Comparison of ENCODE assay signal across 10 cellular contexts in the genomic region with DNA sequence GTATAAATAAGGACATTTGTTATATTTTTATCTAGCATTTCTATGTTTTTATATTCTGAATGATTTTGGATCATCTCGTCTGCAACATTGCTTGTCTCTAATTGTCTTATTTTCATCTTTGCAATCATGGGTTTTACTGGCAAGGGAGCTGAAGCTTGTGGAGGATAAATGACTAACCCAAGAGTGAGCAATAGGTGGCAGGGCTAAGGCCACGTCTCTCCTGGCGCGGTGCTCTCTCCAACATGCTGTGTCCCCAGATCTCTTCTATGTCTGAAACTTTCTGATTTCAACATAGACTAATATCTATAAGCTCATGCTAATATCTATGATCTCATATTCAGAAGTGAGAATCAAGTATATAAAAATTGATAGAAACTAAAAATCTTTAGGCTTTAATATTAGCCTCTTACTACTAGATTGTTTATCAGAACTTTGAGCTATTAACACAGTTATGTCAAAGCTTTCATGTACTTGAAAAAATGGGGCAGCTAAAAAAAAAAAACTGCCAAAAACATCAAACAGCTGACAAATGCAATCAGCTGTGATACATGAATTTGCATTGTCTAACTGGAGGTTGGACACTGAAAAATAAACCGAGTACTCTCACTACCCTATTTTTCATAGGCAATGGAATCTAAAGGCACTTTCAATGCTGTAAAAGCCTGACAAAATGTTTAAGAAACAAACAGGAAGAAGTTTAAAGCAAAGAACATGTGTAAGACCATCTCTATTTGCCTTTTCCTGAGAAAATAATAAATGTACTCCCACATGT.
DNase-seq lines count a peak whose midpoint lies in the region; ATAC-seq and TF ChIP-seq lines count a peak whose summit lies in the region.
"Had no signal": no experiment of that assay in that cellular context is flagged by ENCODE, and none has a peak within 500 bp of the region (broad histone marks: within the 10 kb centered on the region; RNA-seq: fewer than 3 reads in every experiment).

No MANE protein-coding gene starts in this region.

- H3K4me3 ChIP-seq in GM08714 (ENCODE audit: low read length) (peak overlapping the region; percentile 39; the same call in 1 of the 2 replicates), SK-N-MC (no peak overlapping the region), Caco-2 (ENCODE audit: low read depth, low read length) (no peak overlapping the region)

- H3K4me1 Mint-ChIP-seq in activated CD8-positive, alpha-beta memory T cell treated with anti-CD3 and anti-CD28 coated beads, Interleukin-2, amount 10 ng/mL, durations not matched to agents 7 days and 5 days, result no peaks in the 10 kb centered on the region
- H3K4me1 Mint-ChIP-seq in Caco-2 (ENCODE audit: low read depth, unreplicated experiment), result no peaks in the 10 kb centered on the region

- H3K9me3 Mint-ChIP-seq in activated CD8-positive, alpha-beta memory T cell treated with anti-CD3 and anti-CD28 coated beads, Interleukin-2, amount 10 ng/mL, durations not matched to agents 7 days and 5 days (ENCODE audit: low read depth), result no peaks in the 10 kb centered on the region
- no peaks in the 10 kb centered on the region for H3K9me3 Mint-ChIP-seq in Caco-2 (ENCODE audit: unreplicated experiment)

- H3K4me1 ChIP-seq in Caco-2, result no peaks in the 10 kb centered on the region

- CTCF ChIA-PET in activated CD8-positive, alpha-beta memory T cell treated with anti-CD3 and anti-CD28 coated beads, Interleukin-2, amount 10 ng/mL, durations not matched to agents 7 days and 5 days (lab: Charles Lee), result no interaction called here
- CTCF ChIA-PET in Caco-2 (lab: Charles Lee), result no interaction called here

- intact Hi-C loops in Caco-2 (cut with micrococcal nuclease; ENCODE audit: unreplicated experiment), result loop anchor here (5.0 kb wide), 1 partner anchor 41 kb away; no protein-coding TSS in a partner anchor

- no peaks in the 10 kb centered on the region for H3K27me3 Mint-ChIP-seq in activated CD8-positive, alpha-beta memory T cell treated with anti-CD3 and anti-CD28 coated beads, Interleukin-2, amount 10 ng/mL, durations not matched to agents 7 days and 5 days
- H3K27me3 Mint-ChIP-seq in Caco-2 (ENCODE audit: insufficient read depth, unreplicated experiment), result peaks cover 4% of the 10 kb centered on the region

- BruUV-seq in Caco-2 (replicated peaks; lab: Mats Ljungman, UMichigan), result no TSS peak

- H3K36me3 ChIP-seq in SK-N-MC (ENCODE audit: insufficient read depth, low read length) (no peaks in the 10 kb centered on the region), Caco-2 (ENCODE audit: control insufficient read depth, insufficient read depth, low read length) (no peaks in the 10 kb centered on the region)

- peak; percentile 80 for ATAC-seq in GM19397 (IDR thresholded peaks at IDR 0.05; ENCODE audit: unreplicated experiment)
- peak; percentile 80 for ATAC-seq in HG02981 (IDR thresholded peaks at IDR 0.05; ENCODE audit: unreplicated experiment)
- ATAC-seq in activated CD8-positive, alpha-beta memory T cell treated with anti-CD3 and anti-CD28 coated beads, Interleukin-2, amount 10 ng/mL, durations not matched to agents 7 days and 5 days, result no peak

- POLR2A ChIA-PET in Caco-2 (lab: Charles Lee), result no interaction called here

- no peak overlapping the region for H3K9ac ChIP-seq in SK-N-MC (ENCODE audit: insufficient read length)

- no peaks in the 10 kb centered on the region for H3K27me3 ChIP-seq in Caco-2 (replicated peaks; ENCODE audit: control insufficient read depth, insufficient read depth, low read length)

- no peak overlapping the region for H3K27ac Mint-ChIP-seq in activated CD8-positive, alpha-beta memory T cell treated with anti-CD3 and anti-CD28 coated beads, Interleukin-2, amount 10 ng/mL, durations not matched to agents 7 days and 5 days
- H3K27ac Mint-ChIP-seq in Caco-2 (ENCODE audit: unreplicated experiment), result no peak overlapping the region

- H3K27ac ChIP-seq in SK-N-MC, result 0 out of 2 replicates have a peak overlapping the region, but pooled peaks have one; percentile 43

- H3K36me3 Mint-ChIP-seq in activated CD8-positive, alpha-beta memory T cell treated with anti-CD3 and anti-CD28 coated beads, Interleukin-2, amount 10 ng/mL, durations not matched to agents 7 days and 5 days, result no peaks in the 10 kb centered on the region
- H3K36me3 Mint-ChIP-seq in Caco-2 (ENCODE audit: insufficient read depth, unreplicated experiment), result no peaks in the 10 kb centered on the region

- DNase-seq in SK-N-MC (ENCODE audit: low read depth, low spot score) (no peak), NCI-H1048 (lab: John Stamatoyannopoulos, UW) (no peak), Caco-2 (no peak), AG08395 (ENCODE audit: low spot score) (no peak)
- DNase-seq in activated CD8-positive, alpha-beta memory T cell treated with anti-CD3 and anti-CD28 coated beads, Interleukin-2, amount 10 ng/mL, durations not matched to agents 7 days and 5 days, result no peak
- DNase-seq: activated CD4-positive, alpha-beta T cell treated with anti-CD3 and anti-CD28 coated beads, Interleukin-2, amount 50 U/mL, for 4 hours; central memory CD4-positive, alpha-beta T cell had no signal

- H3K9me3 ChIP-seq in SK-N-MC (ENCODE audit: low read depth, low read length), result no peaks in the 10 kb centered on the region
- H3K9me3 ChIP-seq in Caco-2, result no peaks in the 10 kb centered on the region

- H3K4me3 Mint-ChIP-seq in activated CD8-positive, alpha-beta memory T cell treated with anti-CD3 and anti-CD28 coated beads, Interleukin-2, amount 10 ng/mL, durations not matched to agents 7 days and 5 days, result no peak overlapping the region
- H3K4me3 Mint-ChIP-seq in Caco-2 (ENCODE audit: unreplicated experiment), result no peak overlapping the region

- TF ChIP-seq CTCF in Caco-2 (IDR thresholded peaks at IDR 0.05; ENCODE audit: insufficient read depth in 1 of 2, low read depth in 1 of 2, low read length in 1 of 2, severe bottlenecking in 1 of 2, unreplicated experiment in 1 of 2), result no peak
